In genomic region chr3:141544697-141545096, GRCh38 we compare ENCODE assay signal across 12 cellular contexts. TPM values are rescaled to one million over a fixed set of nuclear protein-coding genes. Genes with fewer than 3 reads are reported as not detected.
A peak's percentile ranks its signal among the peaks of the same experiment; 100 is the strongest.
DNase-seq lines count a peak whose midpoint lies in the region; ATAC-seq and TF ChIP-seq lines count a peak whose summit lies in the region.
"Had no signal": no experiment of that assay in that cellular context is flagged by ENCODE, and none has a peak within 500 bp of the region (broad histone marks: within the 10 kb centered on the region; RNA-seq: fewer than 3 reads in every experiment).

No MANE protein-coding gene starts in this region.

- TF ChIP-seq POLR2A in esophagus muscularis mucosa (IDR thresholded peaks at IDR 0.05; ENCODE audit: low read depth): no peak

- peak; percentile 12 to 18 for DNase-seq in activated CD4-positive, alpha-beta T cell treated with anti-CD3 and anti-CD28 coated beads for 4 hours
- DNase-seq in activated CD4-positive, alpha-beta T cell treated with anti-CD3 and anti-CD28 coated beads for 48 hours: no peak
- DNase-seq in lung microvascular endothelial cell (ENCODE audit: low read depth in 2 of 2) (peak; percentile 70 to 79), T-helper 9 cell (no peak), esophagus muscularis mucosa (ENCODE audit: extremely low spot score) (no peak)
- DNase-seq: EL, NCI-H524 treated with DMSO at 0.1 percent for 48 hours had no signal

- peak; percentile 34 for ATAC-seq in activated T-helper 17 cell treated with anti-CD3 and anti-CD28 coated beads, Interleukin-2, amount 50 U/mL, for 72 hours (replicated peaks)
- ATAC-seq in GM18511 (IDR thresholded peaks at IDR 0.05; ENCODE audit: unreplicated experiment): no peak

- no peaks in the 10 kb centered on the region for H3K27me3 Mint-ChIP-seq in IgD-negative memory B cell
- H3K27me3 Mint-ChIP-seq in activated T-helper 17 cell treated with anti-CD3 and anti-CD28 coated beads, Interleukin-2, amount 50 U/mL, for 72 hours: no peaks in the 10 kb centered on the region
- H3K27me3 Mint-ChIP-seq: progenitor cell of endocrine pancreas had no signal

- no peak overlapping the region for H3K27ac ChIP-seq in esophagus muscularis mucosa (replicated peaks in 1 of 4)
- H3K27ac ChIP-seq: epithelial cell of prostate had no signal

- WGBS in esophagus muscularis mucosa: 70% methylated on average over 6 of the region's 6 CpGs

- peaks cover 8 to 17% (median 15%) of the 10 kb centered on the region in 3 donors for H3K4me1 Mint-ChIP-seq in IgD-negative memory B cell
- peaks cover 64% of the 10 kb centered on the region for H3K4me1 Mint-ChIP-seq in activated T-helper 17 cell treated with anti-CD3 and anti-CD28 coated beads, Interleukin-2, amount 50 U/mL, for 72 hours

- no peaks in the 10 kb centered on the region for H3K27me3 ChIP-seq in esophagus muscularis mucosa

- peak overlapping the region in 2 of 3 donors; percentile 3 to 39 for H3K27ac Mint-ChIP-seq in IgD-negative memory B cell
- peak overlapping the region; percentile 97 for H3K27ac Mint-ChIP-seq in activated T-helper 17 cell treated with anti-CD3 and anti-CD28 coated beads, Interleukin-2, amount 50 U/mL, for 72 hours
- H3K27ac Mint-ChIP-seq: progenitor cell of endocrine pancreas had no signal

- TF ChIP-seq EP300 in esophagus muscularis mucosa (IDR thresholded peaks at IDR 0.05): no peak

- peaks cover 9 to 23% (median 13%) of the 10 kb centered on the region in 3 donors for H3K9me3 Mint-ChIP-seq in IgD-negative memory B cell
- no peaks in the 10 kb centered on the region for H3K9me3 Mint-ChIP-seq in activated T-helper 17 cell treated with anti-CD3 and anti-CD28 coated beads, Interleukin-2, amount 50 U/mL, for 72 hours

- peaks cover 0 to 33% (median 4%) of the 10 kb centered on the region in 4 donors for H3K36me3 ChIP-seq in esophagus muscularis mucosa

- no peaks in the 10 kb centered on the region for H3K4me1 ChIP-seq in esophagus muscularis mucosa

- H3K9me3 ChIP-seq in esophagus muscularis mucosa: peaks cover 0 to 10% (median 4%) of the 10 kb centered on the region in 4 donors

- H3K4me3 Mint-ChIP-seq in IgD-negative memory B cell: peak overlapping the region in 1 of 4 donors; percentile 35
- peak overlapping the region; percentile 67 for H3K4me3 Mint-ChIP-seq in activated T-helper 17 cell treated with anti-CD3 and anti-CD28 coated beads, Interleukin-2, amount 50 U/mL, for 72 hours

- no peak overlapping the region for H3K4me3 ChIP-seq in esophagus muscularis mucosa

- intact Hi-C loops in esophagus muscularis mucosa (cut with DNase I): no loop called here

- H3K36me3 Mint-ChIP-seq in IgD-negative memory B cell: peaks cover 44% of the 10 kb centered on the region
- H3K36me3 Mint-ChIP-seq in activated T-helper 17 cell treated with anti-CD3 and anti-CD28 coated beads, Interleukin-2, amount 50 U/mL, for 72 hours (ENCODE audit: low read depth): peaks cover 97% of the 10 kb centered on the region

- no peak for TF ChIP-seq CTCF in esophagus muscularis mucosa (IDR thresholded peaks at IDR 0.05)

RNA-seq across cellular contexts. Expression of gene RASA2, which starts 57.9 kb away (rescaled TPM):
- polyA plus RNA-seq in IgD-negative memory B cell: 27.0 TPM
- 10 to 100 TPM; 36.6 to 41.1 TPM for total RNA-seq in activated T-helper 17 cell treated with anti-CD3 and anti-CD28 coated beads, Interleukin-2, amount 50 U/mL, for 72 hours
- 5.4 and 7.3 TPM in 2 replicates for total RNA-seq in lung microvascular endothelial cell
- total RNA-seq in esophagus muscularis mucosa: 10 to 100 TPM in 3 of 4 donors, 1 to 10 TPM in 1; 9.1 to 12.8 (median 10.6) TPM

Comparison
In these comparisons a context has a peak if more than half of its experiments do, and no peak if none do; other contexts are left out.
1. DNase-seq: peak in activated CD4-positive, alpha-beta T cell treated with anti-CD3 and anti-CD28 coated beads for 4 hours (2 of 2) and lung microvascular endothelial cell (2 of 2); none in activated CD4-positive, alpha-beta T cell treated with anti-CD3 and anti-CD28 coated beads for 48 hours (single experiment), T-helper 9 cell (single experiment) and esophagus muscularis mucosa (single experiment).